ENCODE assay signal across 11 cellular contexts in genomic region chr9:35095175-35095574, GRCh38. TPM values are rescaled to one million over a fixed set of nuclear protein-coding genes. Genes with fewer than 3 reads are reported as not detected.
DNase-seq lines count a peak whose midpoint lies in the region; ATAC-seq, FAIRE-seq and TF ChIP-seq lines count a peak whose summit lies in the region.
"Had no signal": no experiment of that assay in that cellular context is flagged by ENCODE, and none has a peak within 500 bp of the region (broad histone marks: within the 10 kb centered on the region; RNA-seq: fewer than 3 reads in every experiment).

No MANE protein-coding gene starts in this region.

- H3K4me1 ChIP-seq in MM.1S (ENCODE audit: low read length) (peaks cover 6% of the 10 kb centered on the region; the same call in 1 of the 2 replicates), mammary epithelial cell (ENCODE audit: insufficient read depth, low read length) (peaks cover 7% of the 10 kb centered on the region), neuron (ENCODE audit: insufficient read depth, low read length) (peaks cover 11% of the 10 kb centered on the region)

- H3F3A ChIP-seq in MM.1S (ENCODE audit: insufficient read depth, low read length): peaks cover 4% of the 10 kb centered on the region; the same call in 1 of the 2 replicates

- CTCF ChIA-PET in mammary epithelial cell (lab: Charles Lee; ENCODE audit: low non-redundant PET): interaction anchor here (1.0 kb wide), 1 partner anchor 8 kb away, joined by 3 read pairs; the partner anchor contains the start of gene STOML2

- peak; percentile 12 for DNase-seq in NOMO-1 treated with dmso at 0.1 percent for 144 hours (lab: John Stamatoyannopoulos, UW; ENCODE audit: unreplicated experiment)
- DNase-seq in NOMO-1 treated with DMSO at 0.1 percent for 48 hours (lab: John Stamatoyannopoulos, UW; ENCODE audit: unreplicated experiment): no peak
- no peak for DNase-seq in MM.1S
- no peak for DNase-seq in mammary epithelial cell
- no peak for DNase-seq in GM20000 (ENCODE audit: low spot score)
- no peak for DNase-seq in RCC 7860 (ENCODE audit: low spot score)
- DNase-seq: 8988T, GOT3, midbrain had no signal

- intact Hi-C loops in mammary epithelial cell (cut with micrococcal nuclease): no loop called here

- no peaks in the 10 kb centered on the region for H3K9me3 ChIP-seq in MM.1S (replicated peaks; ENCODE audit: insufficient read depth, low read length)
- no peaks in the 10 kb centered on the region for H3K9me3 ChIP-seq in mammary epithelial cell (replicated peaks; ENCODE audit: insufficient read depth, low read length)
- H3K9me3 ChIP-seq in neuron (ENCODE audit: low read length): no peaks in the 10 kb centered on the region

- dilution Hi-C loops in mammary epithelial cell (cut with HindIII; ENCODE audit: low sequenced_read_pairs): no loop called here

- no TSS peak for BruUV-seq in mammary epithelial cell (replicated peaks; lab: Mats Ljungman, UMichigan)

- no peaks in the 10 kb centered on the region for H4K20me1 ChIP-seq in MM.1S (ENCODE audit: insufficient read depth, low read length)
- H4K20me1 ChIP-seq in mammary epithelial cell (ENCODE audit: insufficient read depth, low read length): no peaks in the 10 kb centered on the region

- no peak for TF ChIP-seq CTCF in MM.1S (IDR thresholded peaks at IDR 0.05; ENCODE audit: low read length)
- no peak for TF ChIP-seq CTCF in mammary epithelial cell (conservative IDR thresholded peaks at IDR 0.05 in 1 of 2, IDR thresholded peaks at IDR 0.05 in 1 of 2; ENCODE audit: extremely low read depth in 1 of 2, insufficient read depth in 1 of 2, low read depth in 1 of 2, low read length in 2 of 2)
- no peak for TF ChIP-seq CTCF in GM20000 (IDR thresholded peaks at IDR 0.05; ENCODE audit: extremely low read depth, missing control alignments)

- no peak overlapping the region for H3K4me3 ChIP-seq in MM.1S (ENCODE audit: low read length)
- H3K4me3 ChIP-seq in mammary epithelial cell (replicated peaks in 1 of 3; ENCODE audit: insufficient read depth in 1 of 3, low read depth in 2 of 3, low read length in 3 of 3): peak overlapping the region in 1 of 3 experiments; percentile 82
- H3K4me3 ChIP-seq in neuron (ENCODE audit: low read length): peak overlapping the region; percentile 86

- ATAC-seq in HG03039 (IDR thresholded peaks at IDR 0.05; ENCODE audit: unreplicated experiment): no peak

- H3K79me2 ChIP-seq in MM.1S (ENCODE audit: low read length) (peaks cover 11% of the 10 kb centered on the region; the same call in 1 of the 2 replicates), mammary epithelial cell (ENCODE audit: insufficient read depth, low read length) (peaks cover 10% of the 10 kb centered on the region)

- peak overlapping the region; percentile 97; the same call in 1 of the 2 replicates for H3K9ac ChIP-seq in MM.1S (ENCODE audit: low read length)
- no peak overlapping the region for H3K9ac ChIP-seq in mammary epithelial cell (ENCODE audit: insufficient read depth, low read length)

- no peak overlapping the region for H3K27ac ChIP-seq in MM.1S (ENCODE audit: low read length)
- no peak overlapping the region for H3K27ac ChIP-seq in mammary epithelial cell (ENCODE audit: insufficient read depth, low read depth, low read length)

- no peaks in the 10 kb centered on the region for H3K9me2 ChIP-seq in MM.1S (replicated peaks; ENCODE audit: insufficient read depth, low read length)

- WGBS in mammary epithelial cell (ENCODE audit: low coverage, missing lambda C conversion rate): 68% methylated on average over 10 of the region's 10 CpGs

- H3K4me2 ChIP-seq in MM.1S (ENCODE audit: low read depth, low read length) (peak overlapping the region; percentile 86; the same call in 1 of the 2 replicates), mammary epithelial cell (ENCODE audit: insufficient read depth, low read depth, low read length) (peak overlapping the region; percentile 75)

- in situ Hi-C loops in mammary epithelial cell (cut with MboI; ENCODE audit: low sequenced_read_pairs in 2 of 2): no loop called here

- no peaks in the 10 kb centered on the region for H3K27me3 ChIP-seq in MM.1S (replicated peaks; ENCODE audit: insufficient read depth, low read length)
- no peaks in the 10 kb centered on the region for H3K27me3 ChIP-seq in mammary epithelial cell (ENCODE audit: insufficient read depth, low read length)
- H3K27me3 ChIP-seq in neuron (ENCODE audit: insufficient read depth, low read length): no peaks in the 10 kb centered on the region

- H2AFZ ChIP-seq in MM.1S (ENCODE audit: low read length): no peak overlapping the region
- no peak overlapping the region for H2AFZ ChIP-seq in mammary epithelial cell (ENCODE audit: low read depth, low read length)
- H2AFZ ChIP-seq in neuron (ENCODE audit: low read depth, low read length): no peak overlapping the region

- H3K36me3 ChIP-seq in MM.1S (replicated peaks; ENCODE audit: insufficient read depth, low read length): no peaks in the 10 kb centered on the region
- peaks cover 13% of the 10 kb centered on the region for H3K36me3 ChIP-seq in mammary epithelial cell (ENCODE audit: insufficient read depth, low read length)
- H3K36me3 ChIP-seq in neuron (ENCODE audit: insufficient read depth, low read length): peaks cover 36% of the 10 kb centered on the region

- no peak for FAIRE-seq in RCC 7860 (lab: Jason Lieb, UNC)

RNA-seq across cellular contexts. Expression of gene PIGO, which starts 1.2 kb away (rescaled TPM):
- total RNA-seq in mammary epithelial cell: 10 to 100 TPM; 17.8 to 33.3 TPM
- polyA plus RNA-seq in mammary epithelial cell: 32.4 TPM
- 40.2 TPM for polyA minus RNA-seq in mammary epithelial cell

RNA-seq across cellular contexts. Expression of gene STOML2, which starts 7.8 kb away (rescaled TPM):
- 100 to 1,000 TPM; 131 to 132 TPM for total RNA-seq in mammary epithelial cell
- 176 TPM for polyA plus RNA-seq in mammary epithelial cell
- polyA minus RNA-seq in mammary epithelial cell: 162 TPM

RNA-seq across cellular contexts. Expression of gene FANCG, which starts 15.4 kb away (rescaled TPM):
- total RNA-seq in mammary epithelial cell: 10 to 100 TPM in 1 of 2 donors, 1 to 10 TPM in 1; 7.0 to 41.7 TPM
- 22.0 TPM for polyA plus RNA-seq in mammary epithelial cell
- polyA minus RNA-seq in mammary epithelial cell: 24.9 TPM

RNA-seq across cellular contexts. Expression of gene ATOSB, which starts 20.5 kb away (rescaled TPM):
- total RNA-seq in mammary epithelial cell: 10 to 100 TPM; 33.7 to 43.1 TPM
- 38.1 TPM for polyA plus RNA-seq in mammary epithelial cell
- 35.6 TPM for polyA minus RNA-seq in mammary epithelial cell

RNA-seq across cellular contexts. Expression of gene VCP, which starts 22.8 kb away (rescaled TPM):
- 100 to 1,000 TPM; 284 to 291 TPM for total RNA-seq in mammary epithelial cell
- 310 TPM for polyA plus RNA-seq in mammary epithelial cell
- polyA minus RNA-seq in mammary epithelial cell: 716 TPM
